In the genomic region with DNA sequence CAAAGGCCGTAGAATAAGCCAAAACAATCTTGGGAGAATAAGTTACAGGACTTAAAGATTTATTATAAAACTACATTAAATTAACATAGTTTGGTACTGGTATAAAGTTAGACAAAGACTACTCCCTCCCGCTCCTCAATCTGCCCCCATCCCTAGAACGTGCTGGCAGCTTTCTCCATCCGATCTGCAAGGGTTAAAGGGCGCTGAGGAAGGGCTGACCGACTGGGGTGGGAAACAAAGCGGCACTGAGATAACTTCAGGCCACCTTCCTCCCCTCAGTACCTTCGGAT, we compare ENCODE assay signal across 8 cellular contexts. TPM values are rescaled to one million over a fixed set of nuclear protein-coding genes. Genes with fewer than 3 reads are reported as not detected.
DNase-seq lines count a peak whose midpoint lies in the region; ATAC-seq, FAIRE-seq and TF ChIP-seq lines count a peak whose summit lies in the region.

No MANE protein-coding gene starts in this region.

- peaks cover 29% of the 10 kb centered on the region for H3K36me3 ChIP-seq in BLaER1
- peaks cover 44% of the 10 kb centered on the region for H3K36me3 ChIP-seq in KOPT-K1 (ENCODE audit: insufficient read depth, low read length)
- H3K36me3 ChIP-seq in duodenal mucosa (ENCODE audit: control insufficient read depth in 1 of 2, insufficient read depth in 2 of 2, low read length in 2 of 2) = peaks cover 2 to 12% of the 10 kb centered on the region in 2 donors
- no peaks in the 10 kb centered on the region for H3K36me3 ChIP-seq in neural cell (ENCODE audit: insufficient read depth, low read length)

- peaks cover 57% of the 10 kb centered on the region for H3K79me2 ChIP-seq in neural cell (replicated peaks; ENCODE audit: insufficient read depth, low read length)

- H3K9ac ChIP-seq in BLaER1 (peak overlapping the region; percentile 89), duodenal mucosa (ENCODE audit: low read depth in 1 of 2, low read length in 2 of 2) (peak overlapping the region; percentile 96 to 98), neural cell (ENCODE audit: low read length) (peak overlapping the region; percentile 91)

- H3K27ac ChIP-seq in BLaER1 (peak overlapping the region; percentile 92), KOPT-K1 (ENCODE audit: low read depth, low read length, poor library complexity, severe bottlenecking) (peak overlapping the region; percentile 98), duodenal mucosa (ENCODE audit: low read depth, low read length) (peak overlapping the region; percentile 100), neural cell (ENCODE audit: low read length) (peak overlapping the region; percentile 98)

- H3K4me3 ChIP-seq in BLaER1 (peak overlapping the region; percentile 93), duodenal mucosa (ENCODE audit: low read depth in 1 of 2, low read length in 2 of 2) (peak overlapping the region; percentile 96 to 99), neural cell (ENCODE audit: low read length) (peak overlapping the region; percentile 87)

- H3K4me2 ChIP-seq in BLaER1 (peak overlapping the region; percentile 80), neural cell (ENCODE audit: low read length) (peak overlapping the region; percentile 95)

- TF ChIP-seq EP300 in neural cell (conservative IDR thresholded peaks at IDR 0.05; ENCODE audit: poor library complexity, severe bottlenecking) = no peak

- H3K4me1 ChIP-seq in BLaER1 = peaks cover 20% of the 10 kb centered on the region
- peaks cover 24 to 27% of the 10 kb centered on the region in 2 donors for H3K4me1 ChIP-seq in duodenal mucosa (ENCODE audit: control insufficient read depth in 1 of 2, insufficient read depth in 2 of 2, low read length in 2 of 2)

- ATAC-seq in GM21381 (IDR thresholded peaks at IDR 0.05; ENCODE audit: unreplicated experiment) = peak; percentile 15

- POLR2A ChIA-PET in HEK293T (lab: Yijun Ruan, JAX) = interaction anchor here (1.0 to 2.8 kb wide), 7 partner anchors 10 to 194 kb away, joined by 3 to 35 read pairs (median 5); partner anchors contain the start of gene HNRNPA1L2

- peaks cover 12% of the 10 kb centered on the region for H3F3A ChIP-seq in neural cell (ENCODE audit: insufficient read depth, low read length, poor library complexity, severe bottlenecking)

- DNase-seq in RCC 7860 (ENCODE audit: low spot score) (no peak), NCI-H2107 (lab: John Stamatoyannopoulos, UW) (no peak), HEK293T (ENCODE audit: extremely low spot score) (no peak)

- H4K20me1 ChIP-seq in BLaER1 (peaks cover 23% of the 10 kb centered on the region; the same call in 1 of the 2 replicates), neural cell (ENCODE audit: insufficient read depth) (no peaks in the 10 kb centered on the region)

- H3K9me3 ChIP-seq in BLaER1 (no peaks in the 10 kb centered on the region), KOPT-K1 (ENCODE audit: insufficient read depth, low read length, poor library complexity, severe bottlenecking) (no peaks in the 10 kb centered on the region), duodenal mucosa (ENCODE audit: control insufficient read depth in 1 of 2, low read length in 2 of 2) (no peaks in the 10 kb centered on the region), neural cell (ENCODE audit: low read length) (no peaks in the 10 kb centered on the region)

- TF ChIP-seq CTCF in neural cell (IDR thresholded peaks at IDR 0.05; ENCODE audit: poor library complexity, severe bottlenecking) = no peak

- no peak for FAIRE-seq in RCC 7860 (lab: Jason Lieb, UNC)

- peak overlapping the region; percentile 71 for H2AFZ ChIP-seq in neural cell (ENCODE audit: low read depth, low read length)

- no peak for TF ChIP-seq RAD21 in neural cell (conservative IDR thresholded peaks at IDR 0.05)

- CTCF ChIA-PET in HEK293T (lab: Yijun Ruan, JAX) = interaction anchor here (0.6 to 1.8 kb wide), 2 partner anchors 200 to 378 kb away, joined by 3 to 5 read pairs; no protein-coding TSS in a partner anchor

- H3K27me3 ChIP-seq in BLaER1 (no peaks in the 10 kb centered on the region), duodenal mucosa (ENCODE audit: control insufficient read depth in 1 of 2, insufficient read depth in 2 of 2, low read length in 2 of 2) (no peaks in the 10 kb centered on the region), neural cell (ENCODE audit: insufficient read depth, low read depth, low read length) (no peaks in the 10 kb centered on the region)

- H3K9me2 ChIP-seq in neural cell (ENCODE audit: insufficient read depth, low read length) = no peaks in the 10 kb centered on the region

TF ChIP-seq in neural cell, 6 proteins besides CTCF, POLR2A, EP300 and RAD21:
- no peak for TF ChIP-seq POLR2AphosphoS5 (IDR thresholded peaks at IDR 0.05)
- peak; percentile 34 for TF ChIP-seq SMC3 (conservative IDR thresholded peaks at IDR 0.05; ENCODE audit: poor library complexity)

TF ChIP-seq in HEK293T, 16 proteins besides CTCF, POLR2A, EP300 and RAD21:
- TF ChIP-seq, protein P1, sequence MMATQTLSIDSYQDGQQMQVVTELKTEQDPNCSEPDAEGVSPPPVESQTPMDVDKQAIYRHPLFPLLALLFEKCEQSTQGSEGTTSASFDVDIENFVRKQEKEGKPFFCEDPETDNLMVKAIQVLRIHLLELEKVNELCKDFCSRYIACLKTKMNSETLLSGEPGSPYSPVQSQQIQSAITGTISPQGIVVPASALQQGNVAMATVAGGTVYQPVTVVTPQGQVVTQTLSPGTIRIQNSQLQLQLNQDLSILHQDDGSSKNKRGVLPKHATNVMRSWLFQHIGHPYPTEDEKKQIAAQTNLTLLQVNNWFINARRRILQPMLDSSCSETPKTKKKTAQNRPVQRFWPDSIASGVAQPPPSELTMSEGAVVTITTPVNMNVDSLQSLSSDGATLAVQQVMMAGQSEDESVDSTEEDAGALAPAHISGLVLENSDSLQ (IDR thresholded peaks at IDR 0.05) = no peak
- TF ChIP-seq FOXA1 (IDR thresholded peaks at IDR 0.05) = no peak
- no peak for TF ChIP-seq BHLHE40 (IDR thresholded peaks at IDR 0.05; ENCODE audit: borderline replicate concordance)
- TF ChIP-seq L3MBTL2 (conservative IDR thresholded peaks at IDR 0.05) = no peak
- no peak for TF ChIP-seq ZNF384 (IDR thresholded peaks at IDR 0.05)
- no peak for TF ChIP-seq HDGF (IDR thresholded peaks at IDR 0.05; ENCODE audit: borderline replicate concordance)
- no peak for TF ChIP-seq ELF4 (IDR thresholded peaks at IDR 0.05)
- no peak for TF ChIP-seq TARDBP (IDR thresholded peaks at IDR 0.05)
- TF ChIP-seq NFRKB (IDR thresholded peaks at IDR 0.05) = no peak
- TF ChIP-seq SUZ12 (IDR thresholded peaks at IDR 0.05) = no peak
- no peak for TF ChIP-seq CTBP1 (IDR thresholded peaks at IDR 0.05; ENCODE audit: borderline replicate concordance)
- no peak for TF ChIP-seq FOXM1 (IDR thresholded peaks at IDR 0.05; ENCODE audit: borderline replicate concordance)
- TF ChIP-seq FOXK2 (IDR thresholded peaks at IDR 0.05) = no peak
- no peak for TF ChIP-seq SP1 (IDR thresholded peaks at IDR 0.05)
- TF ChIP-seq ARNT (IDR thresholded peaks at IDR 0.05) = no peak
- no peak for TF ChIP-seq LEF1 (IDR thresholded peaks at IDR 0.05; ENCODE audit: borderline replicate concordance)

RNA-seq across cellular contexts. Expression of gene SUGT1, which starts 0.8 kb away (rescaled TPM):
- 51.1 and 57.5 TPM in 2 replicates for polyA plus RNA-seq in neural cell
- polyA minus RNA-seq in neural cell = 88.1 and 100 TPM in 2 replicates

RNA-seq across cellular contexts. Expression of gene HNRNPA1L2, which starts 9.6 kb away (rescaled TPM):
- polyA plus RNA-seq in neural cell = 20.7 and 21.2 TPM in 2 replicates
- 14.4 and 17.8 TPM in 2 replicates for polyA minus RNA-seq in neural cell
